ENCODE assay signal across 8 cellular contexts in genomic region chr6:27138837-27139752, GRCh38.
DNase-seq lines count a peak whose midpoint lies in the region; ATAC-seq lines count a peak whose summit lies in the region.

No MANE protein-coding gene starts in this region.

- ATAC-seq in GM21515 (IDR thresholded peaks at IDR 0.05; ENCODE audit: unreplicated experiment), result peak; percentile 57

- DNase-seq in DMS114 treated with DMSO at 0.1 percent for 48 hours (lab: John Stamatoyannopoulos, UW; ENCODE audit: unreplicated experiment) (peak; percentile 87), KG1 (lab: John Stamatoyannopoulos, UW) (peak; percentile 78), ecto neural progenitor cell (ENCODE audit: low spot score) (peak; percentile 83), medulla oblongata (ENCODE audit: extremely low spot score) (peak; percentile 78), NCI-H2081 (lab: John Stamatoyannopoulos, UW) (no peak)
- DNase-seq in activated CD4-positive, alpha-beta T cell treated with anti-CD3 and anti-CD28 coated beads for 1 hour, result peak; percentile 33
- DNase-seq in stimulated activated naive CD4-positive, alpha-beta T cell (lab: John Stamatoyannopoulos, UW), result peak; percentile 42 to 78 (median 57)

Comparison
In these comparisons a context has a peak if more than half of its experiments do, and no peak if none do; other contexts are left out.
1. DNase-seq: peak in DMS114 treated with DMSO at 0.1 percent for 48 hours (single experiment), KG1 (single experiment), activated CD4-positive, alpha-beta T cell treated with anti-CD3 and anti-CD28 coated beads for 1 hour (single experiment), ecto neural progenitor cell (single experiment), medulla oblongata (single experiment) and stimulated activated naive CD4-positive, alpha-beta T cell (6 of 6); none in NCI-H2081 (0 of 2).